In the genomic region with DNA sequence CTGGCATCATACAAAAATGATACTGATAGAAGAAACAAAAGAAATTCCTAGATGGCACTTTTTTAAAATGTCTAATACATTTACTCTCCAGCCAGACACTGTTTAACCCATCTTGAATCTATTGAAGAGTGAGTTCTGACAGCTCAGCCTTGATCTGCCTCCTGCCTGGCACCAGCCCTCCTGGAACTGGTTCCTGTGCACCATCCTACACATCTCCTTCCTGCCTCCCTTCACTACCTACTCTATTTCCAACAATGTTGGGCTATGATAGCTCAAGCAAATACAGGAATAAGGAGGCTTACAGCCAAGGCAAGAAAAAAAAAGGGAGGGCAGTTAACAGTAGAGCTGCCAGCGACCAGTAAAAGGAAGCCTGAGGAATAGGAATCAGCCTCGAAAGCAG, we compare ENCODE assay signal across 23 cellular contexts. TPM values are rescaled to one million over a fixed set of nuclear protein-coding genes. Genes with fewer than 3 reads are reported as not detected.
DNase-seq lines count a peak whose midpoint lies in the region; ATAC-seq and TF ChIP-seq lines count a peak whose summit lies in the region.
"Had no signal": no experiment of that assay in that cellular context is flagged by ENCODE, and none has a peak within 500 bp of the region (broad histone marks: within the 10 kb centered on the region; RNA-seq: fewer than 3 reads in every experiment).

No MANE protein-coding gene starts in this region.

- H3K27me3 ChIP-seq in right atrium auricular region = no peaks in the 10 kb centered on the region
- peaks cover 0 to 4% (median 0%) of the 10 kb centered on the region in 7 donors for H3K27me3 ChIP-seq in heart right ventricle
- H3K27me3 ChIP-seq in left lung = peaks cover 0 to 7% of the 10 kb centered on the region in 2 donors

- no peaks in the 10 kb centered on the region for H3K9me3 ChIP-seq in right atrium auricular region
- peaks cover 0 to 4% (median 0%) of the 10 kb centered on the region in 11 donors for H3K9me3 ChIP-seq in heart right ventricle
- H3K9me3 ChIP-seq in left lung = no peaks in the 10 kb centered on the region
- H3K9me3 ChIP-seq: A549, Caco-2 had no signal

- H3K4me3 ChIP-seq in right atrium auricular region (no peak overlapping the region), heart right ventricle (no peak overlapping the region), left lung (no peak overlapping the region)
- H3K4me3 ChIP-seq: A549, GM23248 had no signal

- TF ChIP-seq CTCF in right atrium auricular region (IDR thresholded peaks at IDR 0.05) (no peak), heart right ventricle (IDR thresholded peaks at IDR 0.05) (no peak), left lung (IDR thresholded peaks at IDR 0.05) (no peak)

- no peaks in the 10 kb centered on the region for H3K36me3 ChIP-seq in right atrium auricular region
- H3K36me3 ChIP-seq in heart right ventricle = no peaks in the 10 kb centered on the region
- H3K36me3 ChIP-seq in left lung = no peaks in the 10 kb centered on the region

- H3K4me1 ChIP-seq in right atrium auricular region (no peaks in the 10 kb centered on the region), heart right ventricle (no peaks in the 10 kb centered on the region), left lung (no peaks in the 10 kb centered on the region)
- H3K4me1 ChIP-seq: A549, Caco-2 had no signal

- H3K27ac ChIP-seq in right atrium auricular region = peak overlapping the region; percentile 29 to 72
- no peak overlapping the region for H3K27ac ChIP-seq in heart right ventricle
- H3K27ac ChIP-seq in left lung = no peak overlapping the region
- H3K27ac ChIP-seq: A549, C4-2B, GM23248 had no signal

- ATAC-seq in heart right ventricle = no peak
- no peak for ATAC-seq in HG03097 (IDR thresholded peaks at IDR 0.05; ENCODE audit: low FRiP score, unreplicated experiment)
- no peak for ATAC-seq in left lung
- ATAC-seq: CD8-positive, alpha-beta T cell had no signal

- 37 to 56% methylated on average over 2 of the region's 2 CpGs for WGBS in heart right ventricle, 2 donors

- no peak for DNase-seq in right atrium auricular region (ENCODE audit: low spot score)
- no peak for DNase-seq in heart right ventricle
- peak; percentile 31 for DNase-seq in D341Med (ENCODE audit: low spot score)
- DNase-seq in inferior parietal cortex (ENCODE audit: extremely low spot score) = peak; percentile 59
- peak; percentile 35 for DNase-seq in superior temporal gyrus (ENCODE audit: extremely low spot score)
- DNase-seq in left lung = no peak
- DNase-seq: 8988T; ACHN; AML-193; Caco-2; CD4-positive, CD25-positive, alpha-beta regulatory T cell; CD8-positive, alpha-beta T cell; DMS 273 treated with DMSO at 0.1 percent for 48 hours; DMS79; EL; GDM1; GM23248; H7; HCEC 1CT had no signal

- intact Hi-C loops in heart right ventricle (cut with DNase I) = no loop called here
- intact Hi-C loops in left lung (cut with DNase I) = no loop called here

RNA-seq across cellular contexts. Expression of gene FRMPD2, which starts 3.2 kb away (rescaled TPM):
- total RNA-seq in right atrium auricular region = 1 to 10 TPM; 1.2 to 7.5 TPM
- under 1 TPM in 7 of 10 donors, not detected in 3; 0.16 to 0.74 (median 0.23) TPM for total RNA-seq in heart right ventricle
- not detected for polyA plus RNA-seq in heart right ventricle
- 1 to 10 TPM in 1 of 2 donors, under 1 TPM in 1; 0.06 to 2.0 TPM for total RNA-seq in left lung
- total RNA-seq: Caco-2; CD4-positive, CD25-positive, alpha-beta regulatory T cell; CD8-positive, alpha-beta T cell; GM23248; H7 had no signal
- polyA plus RNA-seq: BJ; CD4-positive, CD25-positive, alpha-beta regulatory T cell; GM23248 had no signal

RNA-seq across cellular contexts. Expression of gene MAPK8, which starts 35.2 kb away (rescaled TPM):
- 10 to 100 TPM; 22.3 to 26.5 TPM for total RNA-seq in right atrium auricular region
- total RNA-seq in heart right ventricle = 10 to 100 TPM; 22.0 to 41.9 (median 31.2) TPM
- polyA plus RNA-seq in heart right ventricle = 1 to 10 TPM; 7.4 to 8.0 TPM
- total RNA-seq in left lung = 10 to 100 TPM; 31.3 to 36.9 TPM

Comparison
In these comparisons a context has a peak if more than half of its experiments do, and no peak if none do; other contexts are left out.
1. H3K27ac ChIP-seq: peak in right atrium auricular region (2 of 2); none in heart right ventricle (0 of 10) and left lung (0 of 2).
2. DNase-seq: peak in D341Med (single experiment), inferior parietal cortex (single experiment) and superior temporal gyrus (single experiment); none in right atrium auricular region (single experiment), heart right ventricle (0 of 2) and left lung (0 of 2).